Comparison of ENCODE assay signal across 23 cellular contexts in the genomic region with DNA sequence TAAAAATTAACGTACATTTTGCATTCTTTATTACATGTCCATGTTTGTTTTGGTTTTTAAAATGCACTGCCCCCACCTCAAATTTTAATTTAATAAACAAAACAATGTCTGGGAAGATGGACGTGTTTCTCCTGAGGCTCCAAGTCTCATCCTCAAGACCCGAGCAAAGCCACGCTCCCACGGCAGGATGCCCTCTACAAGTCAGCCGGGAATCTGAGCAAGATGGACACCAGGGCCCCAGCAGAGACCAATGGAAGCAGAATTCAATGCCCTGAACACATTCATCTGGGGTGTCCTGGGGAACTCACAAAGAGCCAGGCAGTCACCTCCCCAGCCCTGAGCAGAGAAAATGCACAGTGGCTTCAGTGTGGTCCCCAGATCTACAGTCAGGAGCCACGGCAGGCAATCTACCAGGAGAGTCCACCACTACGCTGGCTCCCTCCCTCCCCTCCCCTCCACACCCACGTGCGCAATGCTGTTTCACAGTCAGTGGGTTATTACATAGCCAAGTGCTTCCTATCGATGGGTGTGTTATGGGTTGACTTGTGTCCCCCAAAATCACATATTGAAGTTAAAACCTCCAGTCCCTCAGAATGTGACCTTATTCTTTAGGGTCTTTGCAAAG.
DNase-seq lines count a peak whose midpoint lies in the region; ATAC-seq and TF ChIP-seq lines count a peak whose summit lies in the region.
"Had no signal": no experiment of that assay in that cellular context is flagged by ENCODE, and none has a peak within 500 bp of the region (broad histone marks: within the 10 kb centered on the region; RNA-seq: fewer than 3 reads in every experiment).

No MANE protein-coding gene starts in this region.

- no peak overlapping the region for H2AK5ac ChIP-seq in mesenchymal stem cell (ENCODE audit: low read length, severe bottlenecking)

- WGBS in mesenchymal stem cell: 90% methylated on average over 10 of the region's 11 CpGs
- 83 to 86% methylated on average over 11 of the region's 11 CpGs for WGBS in sigmoid colon, 2 donors

- peaks cover 40% of the 10 kb centered on the region for H3K79me1 ChIP-seq in mesenchymal stem cell (replicated peaks; ENCODE audit: low read length, poor library complexity, severe bottlenecking)

- H2BK12ac ChIP-seq in mesenchymal stem cell (ENCODE audit: low read length in 2 of 2): no peak overlapping the region

- H3K36me3 ChIP-seq in mesenchymal stem cell (ENCODE audit: control insufficient read depth in 1 of 2, insufficient read depth in 2 of 2, low read depth in 1 of 2, low read length in 2 of 2) (no peaks in the 10 kb centered on the region), sigmoid colon (no peaks in the 10 kb centered on the region)
- H3K36me3 ChIP-seq: BE2C; BLaER1 treated with 17β-estradiol and CSF1 and Interleukin-3, amounts not matched to agents 10 nM and 100 nM; HAP-1 had no signal

- no peak for ATAC-seq in GM21723 (IDR thresholded peaks at IDR 0.05; ENCODE audit: unreplicated experiment)
- no peak for ATAC-seq in GM19467 (IDR thresholded peaks at IDR 0.05; ENCODE audit: unreplicated experiment)
- ATAC-seq: A549, GM12878 had no signal

- no peak overlapping the region for H3K9ac ChIP-seq in mesenchymal stem cell (ENCODE audit: low read length)
- H3K9ac ChIP-seq: BLaER1 treated with 17β-estradiol and CSF1 and Interleukin-3, amounts not matched to agents 10 nM and 100 nM had no signal

- TF ChIP-seq EP300 in sigmoid colon (IDR thresholded peaks at IDR 0.05): no peak

- H4K91ac ChIP-seq in mesenchymal stem cell (ENCODE audit: low read length): no peak overlapping the region

- H3K4me2 ChIP-seq in mesenchymal stem cell (ENCODE audit: low read length, poor library complexity, severe bottlenecking): no peak overlapping the region
- H3K4me2 ChIP-seq: A549; BLaER1 treated with 17β-estradiol and CSF1 and Interleukin-3, amounts not matched to agents 10 nM and 100 nM had no signal

- H3K18ac ChIP-seq in mesenchymal stem cell (ENCODE audit: low read depth in 1 of 2, low read length in 2 of 2): no peak overlapping the region

- intact Hi-C loops in sigmoid colon (cut with DNase I): no loop called here

- no peak overlapping the region for H2AFZ ChIP-seq in mesenchymal stem cell (ENCODE audit: low read depth, low read length)

- no peak for TF ChIP-seq POLR2A in sigmoid colon (IDR thresholded peaks at IDR 0.05)

- no peak overlapping the region for H2BK5ac ChIP-seq in mesenchymal stem cell (ENCODE audit: low read depth, low read length, poor library complexity, severe bottlenecking)

- peaks cover 25% of the 10 kb centered on the region for H3K4me1 ChIP-seq in mesenchymal stem cell (ENCODE audit: control insufficient read depth, insufficient read depth, low read depth, low read length)
- H3K4me1 ChIP-seq in sigmoid colon: peaks cover 0 to 75% (median 64%) of the 10 kb centered on the region in 4 donors
- H3K4me1 ChIP-seq: A549; BLaER1 treated with 17β-estradiol and CSF1 and Interleukin-3, amounts not matched to agents 10 nM and 100 nM had no signal

- no peak overlapping the region for H3K4me3 ChIP-seq in mesenchymal stem cell (ENCODE audit: insufficient read depth in 1 of 2, low read depth in 1 of 2, low read length in 2 of 2)
- H3K4me3 ChIP-seq in sigmoid colon: no peak overlapping the region
- H3K4me3 ChIP-seq: A549; BLaER1 treated with 17β-estradiol and CSF1 and Interleukin-3, amounts not matched to agents 10 nM and 100 nM; GM12878; HAP-1 had no signal

- H3K23ac ChIP-seq in mesenchymal stem cell (ENCODE audit: low read length in 2 of 2): no peak overlapping the region

- DNase-seq in activated effector memory CD4-positive, alpha-beta T cell treated with anti-CD3 and anti-CD28 coated beads, Interleukin-2, amount 50 U/mL, for 16 hours: peak; percentile 16
- DNase-seq in activated effector memory CD4-positive, alpha-beta T cell treated with Interleukin-2 at 50 U/mL for 16 hours: no peak
- DNase-seq in mesenchymal stem cell (no peak), sigmoid colon (peak; percentile 58), substantia nigra (lab: John Stamatoyannopoulos, UW) (no peak)
- DNase-seq: ACHN; AML-193; BE2C; CD4-positive, alpha-beta T cell; CD8-positive, alpha-beta memory T cell; DMS 273 treated with DMSO at 0.1 percent for 48 hours; DMS79; EL; GDM1; GOT3; HFFc6 had no signal

- H3K27me3 ChIP-seq in mesenchymal stem cell (ENCODE audit: control insufficient read depth in 1 of 2, insufficient read depth in 1 of 2, low read length in 2 of 2): no peaks in the 10 kb centered on the region
- no peaks in the 10 kb centered on the region for H3K27me3 ChIP-seq in sigmoid colon
- H3K27me3 ChIP-seq: BE2C; BLaER1 treated with 17β-estradiol and CSF1 and Interleukin-3, amounts not matched to agents 10 nM and 100 nM had no signal

- H2BK120ac ChIP-seq in mesenchymal stem cell (ENCODE audit: low read depth, low read length): no peak overlapping the region

- no peak overlapping the region for H4K8ac ChIP-seq in mesenchymal stem cell (ENCODE audit: low read length)

- H3K9me3 ChIP-seq in mesenchymal stem cell (ENCODE audit: control insufficient read depth, low read length): no peaks in the 10 kb centered on the region
- no peaks in the 10 kb centered on the region for H3K9me3 ChIP-seq in sigmoid colon
- H3K9me3 ChIP-seq: A549; BE2C; BLaER1 treated with 17β-estradiol and CSF1 and Interleukin-3, amounts not matched to agents 10 nM and 100 nM had no signal

- TF ChIP-seq CTCF in sigmoid colon (IDR thresholded peaks at IDR 0.05): no peak

- H3K4ac ChIP-seq in mesenchymal stem cell (ENCODE audit: low read depth in 1 of 2, low read length in 2 of 2): no peak overlapping the region

- H3K27ac ChIP-seq in mesenchymal stem cell (ENCODE audit: low read length, poor library complexity, severe bottlenecking) (no peak overlapping the region), sigmoid colon (peak overlapping the region in 3 of 4 donors; percentile 49 to 85 (median 84)), substantia nigra (ENCODE audit: low read depth, low read length, poor library complexity, severe bottlenecking) (no peak overlapping the region)
- H3K27ac ChIP-seq: 22Rv1; A549; BLaER1 treated with 17β-estradiol and CSF1 and Interleukin-3, amounts not matched to agents 10 nM and 100 nM had no signal

- H2BK15ac ChIP-seq in mesenchymal stem cell (ENCODE audit: low read depth, poor library complexity, severe bottlenecking): peak overlapping the region; percentile 41

- H3K14ac ChIP-seq in mesenchymal stem cell (ENCODE audit: low read length in 2 of 2): no peak overlapping the region

Comparison
In these comparisons a context has a peak if more than half of its experiments do, and no peak if none do; other contexts are left out.
1. DNase-seq: peak in activated effector memory CD4-positive, alpha-beta T cell treated with anti-CD3 and anti-CD28 coated beads, Interleukin-2, amount 50 U/mL, for 16 hours (single experiment) and sigmoid colon (single experiment); none in activated effector memory CD4-positive, alpha-beta T cell treated with Interleukin-2 at 50 U/mL for 16 hours (single experiment), mesenchymal stem cell (single experiment) and substantia nigra (0 of 49).
2. H3K27ac ChIP-seq: peak in sigmoid colon (3 of 4); none in mesenchymal stem cell (single experiment) and substantia nigra (single experiment).